ENCODE assay signal across 17 cellular contexts in genomic region chr9:79977510-79978197, GRCh38.
"Had no signal": no experiment of that assay in that cellular context is flagged by ENCODE, and none has a peak within 500 bp of the region (broad histone marks: within the 10 kb centered on the region; RNA-seq: fewer than 3 reads in every experiment).

No MANE protein-coding gene starts in this region.

- H3K9me3 Mint-ChIP-seq: T-cell, type B pancreatic cell had no signal

- ATAC-seq: activated CD8-positive, alpha-beta T cell treated with anti-CD3 and anti-CD28 coated beads, Interleukin-2, amount 10 ng/mL, durations not matched to agents 7 days and 5 days; T-cell had no signal

- FAIRE-seq: endothelial cell of umbilical vein had no signal

- H3K27ac ChIP-seq: colonic mucosa, neutrophil, sigmoid colon, suprapubic skin had no signal

- H3K4me3 ChIP-seq: colonic mucosa, sigmoid colon, suprapubic skin had no signal

- H3K27me3 ChIP-seq: colonic mucosa, neutrophil, sigmoid colon, suprapubic skin had no signal

- H3K4me1 Mint-ChIP-seq: T-cell had no signal

- H3K4me1 ChIP-seq: colonic mucosa, sigmoid colon had no signal

- H3K36me3 Mint-ChIP-seq: T-cell had no signal

- H3K9me3 ChIP-seq: colonic mucosa, neutrophil, sigmoid colon, suprapubic skin had no signal

- H3K27ac Mint-ChIP-seq: activated CD8-positive, alpha-beta T cell treated with anti-CD3 and anti-CD28 coated beads, Interleukin-2, amount 10 ng/mL, durations not matched to agents 7 days and 5 days; T-cell; type B pancreatic cell had no signal

- DNase-seq: activated CD4-positive, alpha-beta T cell treated with anti-CD3 and anti-CD28 coated beads for 4 hours; activated CD8-positive, alpha-beta memory T cell treated with anti-CD3 and anti-CD28 coated beads, Interleukin-2, amount 50 U/mL, for 48 hours; activated CD8-positive, alpha-beta T cell treated with anti-CD3 and anti-CD28 coated beads, Interleukin-2, amount 10 ng/mL, durations not matched to agents 7 days and 5 days; aorta; caudate nucleus; colonic mucosa; effector CD4-positive, alpha-beta T cell; hippocampal formation; sigmoid colon; stimulated activated CD4-positive, alpha-beta T cell treated with anti-CD3 and anti-CD28 coated beads, Interleukin-2, amount 100 ng/mL, for 48 hours; stimulated activated naive CD4-positive, alpha-beta T cell treated with Interleukin-2 at 50 U/mL for 16 hours; T-cell; T1000 had no signal

- H3K36me3 ChIP-seq: colonic mucosa, neutrophil, sigmoid colon, suprapubic skin had no signal

- H3K4me3 Mint-ChIP-seq: activated CD8-positive, alpha-beta T cell treated with anti-CD3 and anti-CD28 coated beads, Interleukin-2, amount 10 ng/mL, durations not matched to agents 7 days and 5 days; T-cell had no signal
